In the genomic region with DNA sequence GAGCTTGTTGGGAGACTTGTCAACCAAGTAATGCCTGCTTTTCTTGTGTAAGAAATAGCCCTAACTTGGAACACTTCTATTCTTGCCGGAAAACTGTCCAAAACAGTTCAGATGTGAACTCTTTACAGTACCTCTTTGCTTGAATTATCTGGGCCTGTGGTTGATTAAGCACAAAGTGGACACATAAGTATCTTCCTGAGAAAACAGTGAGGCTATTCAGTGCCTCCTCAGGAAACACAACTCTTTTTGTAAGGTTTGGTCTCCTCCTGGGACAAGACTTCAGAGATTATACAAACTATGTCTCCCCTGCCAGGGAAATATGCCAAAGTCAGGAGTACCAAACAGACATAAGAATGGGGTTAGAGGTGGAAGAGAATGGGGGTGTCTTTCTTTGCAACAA, we compare ENCODE assay signal across 25 cellular contexts.
"Had no signal": no experiment of that assay in that cellular context is flagged by ENCODE, and none has a peak within 500 bp of the region (broad histone marks: within the 10 kb centered on the region; RNA-seq: fewer than 3 reads in every experiment).

No MANE protein-coding gene starts in this region.

- DNase-seq: activated CD4-positive, alpha-beta memory T cell treated with anti-CD3 and anti-CD28 coated beads for 36 hours; activated CD4-positive, alpha-beta T cell treated with anti-CD3 and anti-CD28 coated beads for 36 hours; activated CD4-positive, alpha-beta T cell treated with anti-CD3 and anti-CD28 coated beads, Interleukin-2, amount 10 ng/mL, durations not matched to agents 24 days and 14 days; activated CD4-positive, CD25-positive, alpha-beta regulatory T cell; activated CD4-positive, CD25-positive, alpha-beta regulatory T cell treated with anti-CD3 and anti-CD28 coated beads, Interleukin-2, amount 50 U/mL, for 72 hours; activated CD8-positive, alpha-beta memory T cell treated with anti-CD3 and anti-CD28 coated beads, Interleukin-2, amount 10 ng/mL, durations not matched to agents 7 days and 5 days; activated CD8-positive, alpha-beta memory T cell treated with anti-CD3 and anti-CD28 coated beads, Interleukin-2, amount 50 U/mL, for 4 hours; activated CD8-positive, alpha-beta T cell treated with anti-CD3 and anti-CD28 coated beads, Interleukin-2, amount 10 ng/mL, durations not matched to agents 7 days and 5 days; activated effector memory CD4-positive, alpha-beta T cell treated with anti-CD3 and anti-CD28 coated beads, Interleukin-2, amount 50 U/mL, for 16 hours; activated naive CD4-positive, alpha-beta T cell treated with anti-CD3 and anti-CD28 coated beads for 36 hours; activated naive CD8-positive, alpha-beta T cell treated with anti-CD3 and anti-CD28 coated beads for 36 hours; activated naive CD8-positive, alpha-beta T cell treated with anti-CD3 and anti-CD28 coated beads, Interleukin-2, amount 50 U/mL, for 24 hours; activated T-cell treated with anti-CD3 and anti-CD28 coated beads, Interleukin-2, amount 50 U/mL, for 1 hour; activated T-cell treated with anti-CD3 and anti-CD28 coated beads, Interleukin-2, amount 50 U/mL, for 48 hours; adrenal gland; amygdala; aorta; body of pancreas; caudate nucleus; effector CD8-positive, alpha-beta T cell; esophagus squamous epithelium; foreskin melanocyte; head of caudate nucleus; T-helper 2 cell had no signal

- ATAC-seq: activated CD4-positive, alpha-beta T cell treated with anti-CD3 and anti-CD28 coated beads for 36 hours; activated CD8-positive, alpha-beta memory T cell treated with anti-CD3 and anti-CD28 coated beads, Interleukin-2, amount 10 ng/mL, durations not matched to agents 7 days and 5 days; activated CD8-positive, alpha-beta T cell treated with anti-CD3 and anti-CD28 coated beads, Interleukin-2, amount 10 ng/mL, durations not matched to agents 7 days and 5 days; activated naive CD8-positive, alpha-beta T cell treated with anti-CD3 and anti-CD28 coated beads, Interleukin-2, amount 50 U/mL, for 24 hours; body of pancreas had no signal

- H3K36me3 ChIP-seq: adrenal gland, esophagus squamous epithelium had no signal

- H3K27me3 ChIP-seq: adrenal gland, body of pancreas, esophagus squamous epithelium had no signal

- H3K27ac ChIP-seq: adrenal gland, body of pancreas, epithelial cell of prostate, esophagus squamous epithelium had no signal

- H3K4me1 ChIP-seq: adrenal gland, body of pancreas had no signal

- H3K9me3 ChIP-seq: adrenal gland, body of pancreas, esophagus squamous epithelium had no signal

- H3K4me3 ChIP-seq: adrenal gland, body of pancreas, esophagus squamous epithelium had no signal
